Comparison of ENCODE assay signal across 12 cellular contexts in the genomic region with DNA sequence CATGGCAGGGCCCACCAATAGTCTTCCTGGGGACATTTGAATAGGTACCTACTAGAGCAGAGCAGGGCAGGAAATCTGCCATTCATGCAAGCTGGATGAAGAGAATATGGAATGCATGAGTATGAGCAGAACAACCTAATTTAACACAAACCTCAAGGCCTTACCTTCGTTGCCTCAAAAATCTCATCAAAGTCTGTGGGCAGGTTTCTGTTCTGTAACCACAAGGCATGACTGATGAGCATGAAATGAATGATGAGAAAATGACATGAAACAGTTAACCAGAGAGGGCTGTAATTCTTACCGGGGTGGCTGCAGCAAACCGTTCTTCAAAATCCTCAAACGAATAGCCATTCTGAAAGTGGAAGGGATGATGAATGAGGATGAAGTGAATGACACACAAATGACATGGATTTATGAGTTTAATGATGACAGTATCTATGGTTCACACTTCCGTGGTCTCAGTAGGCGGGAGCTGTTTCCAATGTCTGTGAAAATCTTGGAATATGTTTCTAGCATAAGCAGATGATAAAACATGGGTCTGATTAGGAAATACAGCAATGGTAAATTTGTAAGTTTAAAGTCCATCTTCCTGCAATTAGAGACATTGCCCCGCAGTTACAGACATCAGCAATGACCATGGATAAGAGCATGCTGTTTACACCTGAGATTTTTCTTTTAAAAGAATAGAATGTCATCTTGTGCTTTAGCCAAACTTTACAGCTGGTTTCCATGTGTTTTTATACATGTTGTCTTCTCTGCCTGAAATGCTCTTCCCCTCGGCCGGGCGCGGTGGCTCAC.
"Had no signal": no experiment of that assay in that cellular context is flagged by ENCODE, and none has a peak within 500 bp of the region (broad histone marks: within the 10 kb centered on the region; RNA-seq: fewer than 3 reads in every experiment).

No MANE protein-coding gene starts in this region.

- H3K27ac Mint-ChIP-seq: activated CD8-positive, alpha-beta memory T cell treated with anti-CD3 and anti-CD28 coated beads, Interleukin-2, amount 10 ng/mL, durations not matched to agents 7 days and 5 days; effector memory CD8-positive, alpha-beta T cell; natural killer cell had no signal

- H3K36me3 Mint-ChIP-seq: activated CD8-positive, alpha-beta memory T cell treated with anti-CD3 and anti-CD28 coated beads, Interleukin-2, amount 10 ng/mL, durations not matched to agents 7 days and 5 days; natural killer cell had no signal

- ATAC-seq: activated CD8-positive, alpha-beta memory T cell treated with anti-CD3 and anti-CD28 coated beads, Interleukin-2, amount 10 ng/mL, durations not matched to agents 7 days and 5 days; effector memory CD8-positive, alpha-beta T cell; left ventricle myocardium superior; natural killer cell had no signal

- H3K4me1 Mint-ChIP-seq: activated CD8-positive, alpha-beta memory T cell treated with anti-CD3 and anti-CD28 coated beads, Interleukin-2, amount 10 ng/mL, durations not matched to agents 7 days and 5 days; natural killer cell had no signal

- H3K9me3 Mint-ChIP-seq: natural killer cell had no signal

- H3K27me3 Mint-ChIP-seq: activated CD8-positive, alpha-beta memory T cell treated with anti-CD3 and anti-CD28 coated beads, Interleukin-2, amount 10 ng/mL, durations not matched to agents 7 days and 5 days; effector memory CD8-positive, alpha-beta T cell had no signal

- DNase-seq: activated CD4-positive, CD25-positive, alpha-beta regulatory T cell; activated CD8-positive, alpha-beta memory T cell treated with anti-CD3 and anti-CD28 coated beads, Interleukin-2, amount 10 ng/mL, durations not matched to agents 7 days and 5 days; activated gamma-delta T cell treated with Interleukin-2 at 50 U/mL for 16 hours; activated T-cell treated with anti-CD3 and anti-CD28 coated beads, Interleukin-2, amount 50 U/mL, for 4 hours; aorta; cerebellar nuclear complex; effector memory CD8-positive, alpha-beta T cell; foreskin melanocyte; left ventricle myocardium superior; mesenchymal stem cell; natural killer cell; posterior cingulate gyrus had no signal

- H3K4me3 Mint-ChIP-seq: activated CD8-positive, alpha-beta memory T cell treated with anti-CD3 and anti-CD28 coated beads, Interleukin-2, amount 10 ng/mL, durations not matched to agents 7 days and 5 days; activated T-cell treated with anti-CD3 and anti-CD28 coated beads, Interleukin-2, amount 50 U/mL, for 4 hours; effector memory CD8-positive, alpha-beta T cell; natural killer cell had no signal
